8 cellular contexts compared by ENCODE assay signal in the genomic region with DNA sequence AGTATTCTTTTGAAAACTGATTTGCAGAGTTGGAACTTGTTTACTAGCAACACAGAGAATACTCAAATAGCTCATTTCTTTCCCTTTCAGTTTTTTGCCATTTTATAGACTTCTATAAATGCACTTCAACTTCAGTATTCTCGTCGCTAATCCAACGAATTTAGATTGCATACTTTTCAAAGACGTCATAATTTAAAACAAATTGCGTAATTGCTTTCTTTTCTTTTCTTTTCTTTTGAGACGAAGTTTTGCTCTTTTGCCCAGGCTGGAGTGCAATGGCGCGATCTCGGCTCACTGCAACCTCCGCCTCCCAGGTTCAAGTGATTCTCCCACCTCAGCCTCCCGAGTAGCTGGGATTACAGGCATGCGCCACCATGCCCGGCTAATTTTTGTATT. TPM values are rescaled to one million over a fixed set of nuclear protein-coding genes. Genes with fewer than 3 reads are reported as not detected.
DNase-seq lines count a peak whose midpoint lies in the region; ATAC-seq, FAIRE-seq and TF ChIP-seq lines count a peak whose summit lies in the region.
"Not testable (repeated sequence)": the region's sequence is repeated elsewhere in the genome, so short reads cannot be mapped to it uniquely, and the experiment has no call there.

No MANE protein-coding gene starts in this region.

- DNase-seq in CD4-positive, CD25-positive, alpha-beta regulatory T cell; activated CD4-positive, alpha-beta T cell treated with anti-CD3 and anti-CD28 coated beads for 36 hours; GM12878 (ENCODE audit: low read depth, low spot score); memory B cell (ENCODE audit: low spot score in 2 of 2); thoracic aorta (ENCODE audit: low spot score): not testable (repeated sequence)
- DNase-seq in fibroblast of peridontal ligament (ENCODE audit: extremely low read depth): peak; percentile 11

- peaks cover 11 to 36% (median 27%) of the 10 kb centered on the region in 4 donors for H3K4me1 Mint-ChIP-seq in CD4-positive, CD25-positive, alpha-beta regulatory T cell
- H3K4me1 Mint-ChIP-seq in activated CD4-positive, alpha-beta T cell treated with anti-CD3 and anti-CD28 coated beads for 36 hours: peaks cover 26% of the 10 kb centered on the region
- H3K4me1 Mint-ChIP-seq in memory B cell: peaks cover 24% of the 10 kb centered on the region

- TF ChIP-seq POLR2A in GM12878 (IDR thresholded peaks at IDR 0.05; ENCODE audit: low read depth, low read length): not testable (repeated sequence)

- not testable (repeated sequence) for H3F3A ChIP-seq in Loucy (ENCODE audit: low read depth)

- H3K9me3 ChIP-seq in CD4-positive, CD25-positive, alpha-beta regulatory T cell (ENCODE audit: control insufficient read depth in 2 of 2, low read length in 2 of 2); Loucy (ENCODE audit: insufficient read depth, low read depth, low read length); GM12878 (replicated peaks; ENCODE audit: control insufficient read depth, insufficient read depth, low read length); parathyroid adenoma (ENCODE audit: control insufficient read depth, low read length); thoracic aorta: not testable (repeated sequence)

- not testable (repeated sequence) for BruUV-seq in GM12878 (replicated peaks; lab: Mats Ljungman, UMichigan)

- WGBS in GM12878 (ENCODE audit: insufficient coverage, insufficient replicate concordance, low lambda C conversion rate, missing lambda C conversion rate): 75% methylated on average over 13 of the region's 13 CpGs

- POLR2A ChIA-PET in activated CD4-positive, alpha-beta T cell treated with anti-CD3 and anti-CD28 coated beads for 36 hours (lab: Charles Lee); GM12878 (lab: Charles Lee): not testable (repeated sequence)

- H3K27me3 ChIP-seq in CD4-positive, CD25-positive, alpha-beta regulatory T cell (ENCODE audit: control insufficient read depth, insufficient read depth, low read length); Loucy (ENCODE audit: insufficient read depth, low read length, poor library complexity, severe bottlenecking); GM12878 (replicated peaks in 1 of 2; ENCODE audit: control insufficient read depth in 2 of 2, insufficient read depth in 2 of 2, low read length in 1 of 2); parathyroid adenoma (ENCODE audit: control insufficient read depth, insufficient read depth, low read length); thoracic aorta (replicated peaks; ENCODE audit: insufficient read depth): not testable (repeated sequence)

- H3K27ac Mint-ChIP-seq in CD4-positive, CD25-positive, alpha-beta regulatory T cell: peak overlapping the region in 2 of 3 donors; percentile 3 to 94
- H3K27ac Mint-ChIP-seq in activated CD4-positive, alpha-beta T cell treated with anti-CD3 and anti-CD28 coated beads for 36 hours: peak overlapping the region; percentile 22
- peak overlapping the region; percentile 93 for H3K27ac Mint-ChIP-seq in memory B cell

- peak overlapping the region in 2 of 4 donors; percentile 3 to 30 for H3K4me3 Mint-ChIP-seq in CD4-positive, CD25-positive, alpha-beta regulatory T cell
- peak overlapping the region; percentile 30 for H3K4me3 Mint-ChIP-seq in activated CD4-positive, alpha-beta T cell treated with anti-CD3 and anti-CD28 coated beads for 36 hours
- H3K4me3 Mint-ChIP-seq in memory B cell: not testable (repeated sequence)

- not testable (repeated sequence) for H3K36me3 Mint-ChIP-seq in CD4-positive, CD25-positive, alpha-beta regulatory T cell; memory B cell
- peaks cover 14% of the 10 kb centered on the region for H3K36me3 Mint-ChIP-seq in activated CD4-positive, alpha-beta T cell treated with anti-CD3 and anti-CD28 coated beads for 36 hours (ENCODE audit: low read depth)

- RAD21 ChIA-PET in GM12878 (lab: Charles Lee; ENCODE audit: unreplicated experiment): interaction anchor here (0.6 to 1.0 kb wide), 2 partner anchors 154 to 349 kb away, joined by 3 read pairs; partner anchors contain the start of gene EIF5B

- peak overlapping the region; percentile 65 for H3K9ac ChIP-seq in Loucy (ENCODE audit: low read depth, low read length, poor library complexity, severe bottlenecking)
- H3K9ac ChIP-seq in GM12878 (ENCODE audit: control insufficient read depth, insufficient read depth, low read length); parathyroid adenoma: not testable (repeated sequence)

- not testable (repeated sequence) for ATAC-seq in CD4-positive, CD25-positive, alpha-beta regulatory T cell (ENCODE audit: low read depth in 2 of 2); activated CD4-positive, alpha-beta T cell treated with anti-CD3 and anti-CD28 coated beads for 36 hours; GM12878; memory B cell (ENCODE audit: low read depth); thoracic aorta (ENCODE audit: insufficient number of reproducible peaks, low FRiP score, low read depth)

- H3K9me2 ChIP-seq in Loucy (replicated peaks; ENCODE audit: low read depth, low read length): not testable (repeated sequence)

- H3K4me2 ChIP-seq in Loucy (ENCODE audit: low read depth, low read length, poor library complexity, severe bottlenecking): peak overlapping the region; percentile 95
- not testable (repeated sequence) for H3K4me2 ChIP-seq in GM12878 (ENCODE audit: control insufficient read depth, insufficient read depth); parathyroid adenoma (ENCODE audit: low read length)

- not testable (repeated sequence) for H3K9me3 Mint-ChIP-seq in CD4-positive, CD25-positive, alpha-beta regulatory T cell; activated CD4-positive, alpha-beta T cell treated with anti-CD3 and anti-CD28 coated beads for 36 hours (ENCODE audit: low read depth); memory B cell

- H4K20me1 ChIP-seq in Loucy (ENCODE audit: insufficient read depth, low read length, poor library complexity, severe bottlenecking): peaks cover 30% of the 10 kb centered on the region
- H4K20me1 ChIP-seq in GM12878 (ENCODE audit: control insufficient read depth, insufficient read depth): not testable (repeated sequence)

- CTCF ChIA-PET in activated CD4-positive, alpha-beta T cell treated with anti-CD3 and anti-CD28 coated beads for 36 hours (lab: Charles Lee): interaction anchor here (0.7 to 1.2 kb wide), 5 partner anchors 9 to 154 kb away, joined by 3 to 4 read pairs (median 3); no protein-coding TSS in a partner anchor
- CTCF ChIA-PET in GM12878 (lab: Yijun Ruan, JAX): interaction anchor here (0.7 to 2.3 kb wide), 9 partner anchors 14 to 888 kb away, joined by 3 to 18 read pairs (median 3); partner anchors contain the start of gene TXNDC9

- H2AFZ ChIP-seq in Loucy (ENCODE audit: low read length) (peak overlapping the region; percentile 98), GM12878 (ENCODE audit: control insufficient read depth, low read depth, low read length) (peak overlapping the region; percentile 95), parathyroid adenoma (peak overlapping the region; percentile 100)

- intact Hi-C loops in activated CD4-positive, alpha-beta T cell treated with anti-CD3 and anti-CD28 coated beads for 36 hours (cut with DNase I, micrococcal nuclease): loop anchor here in 1 of 2 experiments (5.0 kb wide), 1 partner anchor 424 kb away; no protein-coding TSS in a partner anchor
- intact Hi-C loops in GM12878 (cut with micrococcal nuclease; ENCODE audit: unreplicated experiment): loop anchor here (2.0 to 5.0 kb wide), 2 partner anchors 48 to 404 kb away; no protein-coding TSS in a partner anchor

- not testable (repeated sequence) for TF ChIP-seq CTCF in Loucy (conservative IDR thresholded peaks at IDR 0.05; ENCODE audit: low read length); GM12878 (IDR thresholded peaks at IDR 0.05 in 2 of 3, conservative IDR thresholded peaks at IDR 0.05 in 1 of 3; ENCODE audit: control insufficient read depth in 2 of 3, extremely low read depth in 1 of 3, insufficient read depth in 1 of 3, low read depth in 3 of 3, low read length in 3 of 3); parathyroid adenoma (IDR thresholded peaks at IDR 0.05); thoracic aorta (IDR thresholded peaks at IDR 0.05)

- not testable (repeated sequence) for TF ChIP-seq EP300 in GM12878 (IDR thresholded peaks at IDR 0.05; ENCODE audit: borderline replicate concordance in 1 of 2, control insufficient read depth in 1 of 2, low read depth in 2 of 2, low read length in 2 of 2)

- not testable (repeated sequence) for H3K36me3 ChIP-seq in CD4-positive, CD25-positive, alpha-beta regulatory T cell (ENCODE audit: control insufficient read depth, insufficient read depth, low read length); Loucy (ENCODE audit: insufficient read depth, low read length); GM12878 (ENCODE audit: control insufficient read depth in 2 of 2, insufficient read depth in 2 of 2, low read length in 1 of 2); parathyroid adenoma (ENCODE audit: control insufficient read depth, insufficient read depth, low read length); thoracic aorta

- TF ChIP-seq RAD21 in GM12878 (IDR thresholded peaks at IDR 0.05; ENCODE audit: insufficient read depth, low read depth, low read length): not testable (repeated sequence)

- H3K4me1 ChIP-seq in CD4-positive, CD25-positive, alpha-beta regulatory T cell (ENCODE audit: control insufficient read depth, insufficient read depth, low read length, poor library complexity, severe bottlenecking): peaks cover 24% of the 10 kb centered on the region
- peaks cover 31% of the 10 kb centered on the region for H3K4me1 ChIP-seq in Loucy (ENCODE audit: insufficient read depth, low read length, poor library complexity, severe bottlenecking)
- H3K4me1 ChIP-seq in GM12878 (ENCODE audit: control insufficient read depth, insufficient read depth, low read length); parathyroid adenoma: not testable (repeated sequence)
- H3K4me1 ChIP-seq in thoracic aorta (ENCODE audit: control insufficient read depth in 1 of 2, low read depth in 2 of 2): peaks cover 8 to 13% of the 10 kb centered on the region in 2 donors

- peaks cover 23% of the 10 kb centered on the region for H3K27me3 Mint-ChIP-seq in CD4-positive, CD25-positive, alpha-beta regulatory T cell
- not testable (repeated sequence) for H3K27me3 Mint-ChIP-seq in activated CD4-positive, alpha-beta T cell treated with anti-CD3 and anti-CD28 coated beads for 36 hours; memory B cell

- H3K4me3 ChIP-seq in CD4-positive, CD25-positive, alpha-beta regulatory T cell (ENCODE audit: low read depth, low read length): peak overlapping the region; percentile 72
- H3K4me3 ChIP-seq in Loucy (ENCODE audit: low read length, poor library complexity, severe bottlenecking) (peak overlapping the region; percentile 91), thoracic aorta (peak overlapping the region; percentile 98)
- not testable (repeated sequence) for H3K4me3 ChIP-seq in GM12878; parathyroid adenoma (ENCODE audit: low read depth, low read length)

- peak overlapping the region; percentile 83 for H3K27ac ChIP-seq in CD4-positive, CD25-positive, alpha-beta regulatory T cell (ENCODE audit: insufficient read depth, low read length, poor library complexity, severe bottlenecking)
- not testable (repeated sequence) for H3K27ac ChIP-seq in GM12878 (ENCODE audit: control insufficient read depth, insufficient read depth)
- H3K27ac ChIP-seq in parathyroid adenoma (peak overlapping the region; percentile 87), thoracic aorta (peak overlapping the region; percentile 76 to 87)

- in situ Hi-C loops in GM12878 (cut with MboI): loop anchor here (25.0 kb wide), 1 partner anchor 304 kb away; the partner anchor contains the start of genes MITD1 and MRPL30

- not testable (repeated sequence) for FAIRE-seq in GM12878 (lab: Jason Lieb, UNC)

- SMC1A ChIA-PET in GM12878 (lab: Charles Lee; ENCODE audit: uncharacterized antibody, unreplicated experiment): interaction anchor here (0.7 to 1.0 kb wide), 5 partner anchors 46 to 155 kb away, joined by 3 to 5 read pairs (median 3); partner anchors contain the start of gene TXNDC9

- H3K79me2 ChIP-seq in Loucy (ENCODE audit: insufficient read depth, low read length) (peaks cover 34% of the 10 kb centered on the region), GM12878 (ENCODE audit: control insufficient read depth, insufficient read depth, low read length) (peaks cover 33% of the 10 kb centered on the region), parathyroid adenoma (peaks cover 19% of the 10 kb centered on the region)

RNA-seq across cellular contexts. Expression of gene REV1, which starts 1.2 kb away (rescaled TPM):
- total RNA-seq in CD4-positive, CD25-positive, alpha-beta regulatory T cell: 60.3 TPM
- 10 to 100 TPM; 12.4 to 18.6 (median 16.9) TPM for polyA plus RNA-seq in CD4-positive, CD25-positive, alpha-beta regulatory T cell
- total RNA-seq in activated CD4-positive, alpha-beta T cell treated with anti-CD3 and anti-CD28 coated beads for 36 hours: 10 to 100 TPM; 30.0 to 38.2 TPM
- total RNA-seq in GM12878 (2013; cell fraction: nucleolus; rRNA removed): 240 and 257 TPM in 2 replicates
- total RNA-seq in GM12878 (2014; rRNA removed) (37.6 and 38.9 TPM in 2 replicates), GM12878 (2014; rRNA removed; fragmentation: Illumina TruSeq; extraction: Trizol) (31.8 and 39.8 TPM in 2 replicates), GM12878 (2021) (26.0 and 30.7 TPM in 2 replicates), thoracic aorta (100 to 1,000 TPM in 1 of 2 donors, 10 to 100 TPM in 1; 48.3 to 107 TPM)
- polyA plus RNA-seq in GM12878 (2011; ENCODE audit: low read depth): 17.0 TPM
- polyA plus RNA-seq in GM12878 (2011; rRNA removed) (46.8 and 52.3 TPM in 2 replicates), GM12878 (2014; fragmentation: Illumina TruSeq; extraction: Trizol) (30.0 and 42.1 TPM in 2 replicates), GM12878 (2014; fragmentation: Nextera tagmentation; extraction: Ambion mirVana) (10 to 100 TPM; 11.3 to 12.9 TPM), GM12878 (2014; rRNA removed) (23.5 and 27.9 TPM in 2 replicates), GM12878 (2016; fragmentation: Nextera tagmentation; extraction: Ambion mirVana) (10 to 100 TPM; 20.0 to 22.4 TPM)
- polyA plus RNA-seq in GM12878 (2011; cell fraction: cytosol; rRNA removed): 13.8 and 16.8 TPM in 2 replicates
- 87.9 and 113 TPM in 2 replicates for polyA plus RNA-seq in GM12878 (2011; cell fraction: nucleus; rRNA removed)
- polyA plus RNA-seq in GM12878 (2012): 21.2 and 23.1 TPM in 2 replicates
- 45.3 and 50.5 TPM in 2 replicates for polyA minus RNA-seq in GM12878 (2011; rRNA and poly(A)+ RNA removed)
- 9.8 and 13.4 TPM in 2 replicates for polyA minus RNA-seq in GM12878 (2011; cell fraction: cytosol; rRNA and poly(A)+ RNA removed)
- 63.3 and 81.1 TPM in 2 replicates for polyA minus RNA-seq in GM12878 (2011; cell fraction: nucleus; rRNA and poly(A)+ RNA removed)

Comparison
In these comparisons a context has a peak if more than half of its experiments do, and no peak if none do; other contexts are left out.
1. H3K27ac Mint-ChIP-seq: peak in every context shown above with its lines; median percentile 93 in memory B cell; 48 in CD4-positive, CD25-positive, alpha-beta regulatory T cell; 22 in activated CD4-positive, alpha-beta T cell treated with anti-CD3 and anti-CD28 coated beads for 36 hours.